1 cellular context compared by ENCODE assay signal in genomic region chr16:15452456-15452855, GRCh38.
TF ChIP-seq lines count a peak whose summit lies in the region.

No MANE protein-coding gene starts in this region.

TF ChIP-seq in IMR-90, 13 proteins besides CTCF, POLR2A, EP300 and RAD21:
- TF ChIP-seq MAFK (IDR thresholded peaks at IDR 0.05; ENCODE audit: low read depth, low read length) (peak; percentile 83), SMC3 (IDR thresholded peaks at IDR 0.05; ENCODE audit: low read depth, low read length) (no peak)
